ENCODE assay signal across 8 cellular contexts in the genomic region with DNA sequence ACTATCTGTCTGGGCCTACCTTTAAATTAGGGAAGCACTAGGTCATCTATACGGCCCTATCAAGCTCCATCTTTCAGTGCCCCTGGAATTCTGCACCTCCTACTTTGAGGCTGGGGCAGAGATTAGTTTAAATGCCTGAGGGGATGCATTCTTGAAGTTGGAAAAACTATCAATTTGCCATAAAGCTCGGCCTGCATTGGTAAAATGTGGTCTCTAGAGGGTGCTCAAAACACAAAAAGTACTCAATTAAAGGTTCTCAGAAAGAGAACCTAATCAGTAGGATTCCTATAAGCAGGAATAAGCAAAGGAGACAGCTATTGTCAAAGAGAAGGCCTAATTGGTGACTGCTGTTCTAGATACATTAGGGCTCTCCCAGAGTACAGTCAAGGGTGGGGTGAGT.
A peak's percentile ranks its signal among the peaks of the same experiment; 100 is the strongest.
DNase-seq lines count a peak whose midpoint lies in the region; ATAC-seq and TF ChIP-seq lines count a peak whose summit lies in the region.
"Had no signal": no experiment of that assay in that cellular context is flagged by ENCODE, and none has a peak within 500 bp of the region (broad histone marks: within the 10 kb centered on the region; RNA-seq: fewer than 3 reads in every experiment).

No MANE protein-coding gene starts in this region.

- H3K36me3 ChIP-seq in esophagus squamous epithelium (no peaks in the 10 kb centered on the region), psoas muscle (ENCODE audit: insufficient read depth in 1 of 2, low read depth in 1 of 2) (no peaks in the 10 kb centered on the region), MG63 (no peaks in the 10 kb centered on the region)

- ATAC-seq in psoas muscle = no peak

- H3K9me3 ChIP-seq in esophagus squamous epithelium (peaks cover 0 to 12% (median 0%) of the 10 kb centered on the region in 3 donors), psoas muscle (no peaks in the 10 kb centered on the region), MG63 (no peaks in the 10 kb centered on the region)

- TF ChIP-seq CTCF in GM12864 (IDR thresholded peaks at IDR 0.05; ENCODE audit: low read depth, low read length, missing control alignments) (peak; percentile 31), esophagus squamous epithelium (IDR thresholded peaks at IDR 0.05) (peak in 4 of 6 experiments; percentile 13 to 43 (median 20)), psoas muscle (IDR thresholded peaks at IDR 0.05) (peak; percentile 41)

- intact Hi-C loops in esophagus squamous epithelium (cut with DNase I) (no loop called here), psoas muscle (cut with DNase I) (no loop called here)

- H3K27me3 ChIP-seq in esophagus squamous epithelium (no peaks in the 10 kb centered on the region), psoas muscle (ENCODE audit: insufficient read depth in 3 of 3, low read length in 2 of 3) (no peaks in the 10 kb centered on the region), MG63 (no peaks in the 10 kb centered on the region)

- no peak for TF ChIP-seq POLR2A in esophagus squamous epithelium (IDR thresholded peaks at IDR 0.05)

- DNase-seq in GM12864 (ENCODE audit: low read depth) (no peak), NAMALWA (ENCODE audit: low spot score) (peak; percentile 19), esophagus squamous epithelium (lab: John Stamatoyannopoulos, UW) (no peak), psoas muscle (no peak), GM19238 (ENCODE audit: insufficient read length, low spot score) (no peak), DMS79 treated with DMSO at 0.1 percent for 48 hours (lab: John Stamatoyannopoulos, UW) (no peak), MG63 (no peak)
- DNase-seq: stimulated activated CD4-positive, alpha-beta T cell treated with anti-CD3 and anti-CD28 coated beads, Interleukin-2, amount 100 ng/mL, for 24 hours had no signal

- H3K4me3 ChIP-seq in GM12864 (ENCODE audit: low read depth, low read length) (no peak overlapping the region), esophagus squamous epithelium (no peak overlapping the region), psoas muscle (no peak overlapping the region), MG63 (no peak overlapping the region)

- WGBS in esophagus squamous epithelium, 2 donors = 20 to 24% methylated on average over 1 to 2 of the region's 2 CpGs
- WGBS in psoas muscle, 3 donors = 9 to 18% (median 10%) methylated on average over 2 of the region's 2 CpGs

- H3K4me1 ChIP-seq in esophagus squamous epithelium = no peaks in the 10 kb centered on the region
- no peaks in the 10 kb centered on the region for H3K4me1 ChIP-seq in psoas muscle

- H3K27ac ChIP-seq in esophagus squamous epithelium = no peak overlapping the region
- H3K27ac ChIP-seq in psoas muscle = no peak overlapping the region
